ENCODE assay signal across 11 cellular contexts in genomic region chr9:7320139-7320538, GRCh38.
A peak's percentile ranks its signal among the peaks of the same experiment; 100 is the strongest.
DNase-seq lines count a peak whose midpoint lies in the region; ATAC-seq and TF ChIP-seq lines count a peak whose summit lies in the region.
"Had no signal": no experiment of that assay in that cellular context is flagged by ENCODE, and none has a peak within 500 bp of the region (broad histone marks: within the 10 kb centered on the region; RNA-seq: fewer than 3 reads in every experiment).

No MANE protein-coding gene starts in this region.

- H3K27ac ChIP-seq in testis (no peak overlapping the region), coronary artery (no peak overlapping the region), prostate gland (no peak overlapping the region)
- H3K27ac ChIP-seq: SJSA1, thyroid gland had no signal

- peak; percentile 61 for ATAC-seq in omental fat pad (ENCODE audit: low FRiP score)

- 66 to 77% methylated on average over 7 of the region's 7 CpGs for WGBS in testis, 2 donors
- 68% methylated on average over 7 of the region's 7 CpGs for WGBS in prostate gland

- H3K4me3 ChIP-seq in testis (no peak overlapping the region), coronary artery (no peak overlapping the region), prostate gland (no peak overlapping the region)
- H3K4me3 ChIP-seq: SJSA1, thyroid gland had no signal

- H3K27me3 ChIP-seq in testis, result no peaks in the 10 kb centered on the region
- H3K27me3 ChIP-seq in prostate gland (replicated peaks; ENCODE audit: insufficient read depth), result no peaks in the 10 kb centered on the region
- H3K27me3 ChIP-seq: SJSA1, thyroid gland had no signal

- H3K9me3 ChIP-seq in testis (no peaks in the 10 kb centered on the region), prostate gland (no peaks in the 10 kb centered on the region)
- H3K9me3 ChIP-seq: SJSA1, thyroid gland had no signal

- H3K4me1 ChIP-seq in testis (no peaks in the 10 kb centered on the region), prostate gland (replicated peaks) (no peaks in the 10 kb centered on the region)
- H3K4me1 ChIP-seq: SJSA1, thyroid gland had no signal

- TF ChIP-seq POLR2A in testis (IDR thresholded peaks at IDR 0.05), result no peak
- TF ChIP-seq POLR2A in prostate gland (IDR thresholded peaks at IDR 0.05), result no peak

- H3K36me3 ChIP-seq in testis (ENCODE audit: low read depth, missing control alignments) (no peaks in the 10 kb centered on the region), prostate gland (no peaks in the 10 kb centered on the region)
- H3K36me3 ChIP-seq: SJSA1, thyroid gland had no signal

- intact Hi-C loops in testis (cut with DNase I; ENCODE audit: low total_unique reads) (no loop called here), prostate gland (cut with DNase I) (no loop called here)

- DNase-seq in GM03348 (ENCODE audit: low spot score) (peak; percentile 65), NCI-H69 (lab: John Stamatoyannopoulos, UW) (peak; percentile 90), dermis blood vessel endothelial cell (peak; percentile 2), omental fat pad (ENCODE audit: low spot score) (no peak), testis (no peak), coronary artery (ENCODE audit: low spot score) (no peak), prostate gland (ENCODE audit: low spot score) (no peak)
- no peak for DNase-seq in activated naive CD4-positive, alpha-beta T cell treated with anti-CD3 and anti-CD28 coated beads, Interleukin-2, amount 50 U/mL, for 16 hours
- DNase-seq: effector CD4-positive, alpha-beta T cell; thyroid gland had no signal

- no peak for TF ChIP-seq CTCF in omental fat pad (IDR thresholded peaks at IDR 0.05)
- TF ChIP-seq CTCF in testis (IDR thresholded peaks at IDR 0.05), result no peak
- TF ChIP-seq CTCF in coronary artery (IDR thresholded peaks at IDR 0.05), result no peak
- TF ChIP-seq CTCF in prostate gland (IDR thresholded peaks at IDR 0.05), result no peak

Comparison
In these comparisons a context has a peak if more than half of its experiments do, and no peak if none do; other contexts are left out.
1. DNase-seq: peak in GM03348 (single experiment), NCI-H69 (single experiment) and dermis blood vessel endothelial cell (single experiment); none in omental fat pad (single experiment), testis (single experiment), coronary artery (single experiment), activated naive CD4-positive, alpha-beta T cell treated with anti-CD3 and anti-CD28 coated beads, Interleukin-2, amount 50 U/mL, for 16 hours (single experiment) and prostate gland (single experiment).